In genomic region chr1:58818991-58819390, GRCh38 we compare ENCODE assay signal across 19 cellular contexts. TPM values are rescaled to one million over a fixed set of nuclear protein-coding genes. Genes with fewer than 3 reads are reported as not detected.
A peak's percentile ranks its signal among the peaks of the same experiment; 100 is the strongest.
DNase-seq lines count a peak whose midpoint lies in the region; ATAC-seq, FAIRE-seq and TF ChIP-seq lines count a peak whose summit lies in the region.
"Had no signal": no experiment of that assay in that cellular context is flagged by ENCODE, and none has a peak within 500 bp of the region (broad histone marks: within the 10 kb centered on the region; RNA-seq: fewer than 3 reads in every experiment).

No MANE protein-coding gene starts in this region.

- H3K36me3 ChIP-seq in HEK293 (ENCODE audit: control insufficient read depth in 2 of 2, insufficient read depth in 1 of 2, low read length in 2 of 2) (no peaks in the 10 kb centered on the region), astrocyte (ENCODE audit: insufficient read depth, low read length) (no peaks in the 10 kb centered on the region), mesenchymal stem cell (ENCODE audit: control insufficient read depth in 1 of 2, insufficient read depth in 2 of 2, low read depth in 1 of 2, low read length in 2 of 2) (no peaks in the 10 kb centered on the region)
- H3K36me3 ChIP-seq: SJCRH30 had no signal

- TF ChIP-seq CTCF in HEK293 (tag by site-specific recombination; IDR thresholded peaks at IDR 0.05) (no peak), astrocyte (IDR thresholded peaks at IDR 0.05; ENCODE audit: insufficient read depth, low read depth, low read length) (no peak), nephron progenitor cell (IDR thresholded peaks at IDR 0.05) (no peak)

- no peak overlapping the region for H3K27ac Mint-ChIP-seq in astrocyte (ENCODE audit: unreplicated experiment)
- H3K27ac Mint-ChIP-seq in nephron progenitor cell = no peak overlapping the region
- H3K27ac Mint-ChIP-seq: B cell had no signal

- no peaks in the 10 kb centered on the region for H3K27me3 ChIP-seq in astrocyte (ENCODE audit: insufficient read depth, low read length)
- no peaks in the 10 kb centered on the region for H3K27me3 ChIP-seq in mesenchymal stem cell (ENCODE audit: control insufficient read depth in 1 of 2, insufficient read depth in 1 of 2, low read length in 2 of 2)
- H3K27me3 ChIP-seq: SJCRH30 had no signal

- no peaks in the 10 kb centered on the region for H3K9me3 ChIP-seq in HEK293 (ENCODE audit: control insufficient read depth, insufficient read depth, low read depth, low read length)
- no peaks in the 10 kb centered on the region for H3K9me3 ChIP-seq in astrocyte (ENCODE audit: insufficient read depth, low read depth, low read length)
- H3K9me3 ChIP-seq in mesenchymal stem cell (ENCODE audit: control insufficient read depth, low read length) = no peaks in the 10 kb centered on the region
- H3K9me3 ChIP-seq: SJCRH30 had no signal

- H2BK120ac ChIP-seq in mesenchymal stem cell (ENCODE audit: low read depth, low read length) = no peak overlapping the region

- DNase-seq in NCI-H69 (lab: John Stamatoyannopoulos, UW) = peak; percentile 63
- DNase-seq in astrocyte (ENCODE audit: low read depth) = no peak
- no peak for DNase-seq in mesenchymal stem cell
- DNase-seq in nephron progenitor cell = no peak
- no peak for DNase-seq in left ventricle myocardium superior
- no peak for DNase-seq in NCI-H510A (lab: John Stamatoyannopoulos, UW)
- DNase-seq: NCI-H1105, NCI-H1694, NCI-H2081, NCI-H748 treated with DMSO at 0.1 percent for 48 hours, SJCRH30 had no signal

- H3K23ac ChIP-seq in mesenchymal stem cell (ENCODE audit: low read length in 2 of 2) = no peak overlapping the region

- intact Hi-C loops in left ventricle myocardium superior (cut with micrococcal nuclease) = loop anchor here (10.0 kb wide), 1 partner anchor 66 kb away; no protein-coding TSS in a partner anchor

- H3K14ac ChIP-seq in mesenchymal stem cell (ENCODE audit: low read length in 2 of 2) = no peak overlapping the region

- no peaks in the 10 kb centered on the region for H3K9me3 Mint-ChIP-seq in astrocyte (ENCODE audit: unreplicated experiment)
- peaks cover 1% of the 10 kb centered on the region for H3K9me3 Mint-ChIP-seq in nephron progenitor cell
- H3K9me3 Mint-ChIP-seq: CD14-positive monocyte had no signal

- peaks cover 2% of the 10 kb centered on the region for H3K79me1 ChIP-seq in mesenchymal stem cell (replicated peaks; ENCODE audit: low read length, poor library complexity, severe bottlenecking)

- H3K4me1 ChIP-seq in HEK293 (ENCODE audit: control insufficient read depth, insufficient read depth, low read length) (peaks cover 7% of the 10 kb centered on the region), astrocyte (ENCODE audit: insufficient read depth, low read length) (peaks cover 67% of the 10 kb centered on the region), mesenchymal stem cell (ENCODE audit: control insufficient read depth, insufficient read depth, low read depth, low read length) (peaks cover 16% of the 10 kb centered on the region)

- no peak overlapping the region for H4K91ac ChIP-seq in mesenchymal stem cell (ENCODE audit: low read length)

- H2AFZ ChIP-seq in astrocyte (ENCODE audit: low read depth, low read length) (no peak overlapping the region), mesenchymal stem cell (ENCODE audit: low read depth, low read length) (no peak overlapping the region)

- H3K4me3 Mint-ChIP-seq in astrocyte (ENCODE audit: unreplicated experiment) (no peak overlapping the region), nephron progenitor cell (no peak overlapping the region)
- H3K4me3 Mint-ChIP-seq: B cell had no signal

- H3K4me1 Mint-ChIP-seq in astrocyte (ENCODE audit: low read depth, unreplicated experiment) (peaks cover 39% of the 10 kb centered on the region), nephron progenitor cell (peaks cover 26% of the 10 kb centered on the region)

- H3K27ac ChIP-seq in HEK293 (ENCODE audit: extremely low read depth, low read depth, low read length) (no peak overlapping the region), astrocyte (ENCODE audit: low read depth, low read length) (peak overlapping the region; percentile 47), mesenchymal stem cell (ENCODE audit: low read length, poor library complexity, severe bottlenecking) (peak overlapping the region; percentile 51)

- no peaks in the 10 kb centered on the region for H3K79me2 ChIP-seq in astrocyte (ENCODE audit: insufficient read depth, low read length)

- H3K4me3 ChIP-seq in HEK293 (ENCODE audit: low read depth, low read length) = no peak overlapping the region
- H3K4me3 ChIP-seq in astrocyte (ENCODE audit: insufficient read depth, low read depth, low read length) = no peak overlapping the region
- no peak overlapping the region for H3K4me3 ChIP-seq in mesenchymal stem cell (ENCODE audit: insufficient read depth in 1 of 2, low read depth in 1 of 2, low read length in 2 of 2)
- H3K4me3 ChIP-seq: SJCRH30 had no signal

- H2BK5ac ChIP-seq in mesenchymal stem cell (ENCODE audit: low read depth, low read length, poor library complexity, severe bottlenecking) = no peak overlapping the region

- H3K4ac ChIP-seq in mesenchymal stem cell (ENCODE audit: low read depth in 1 of 2, low read length in 2 of 2) = no peak overlapping the region

- H3K36me3 Mint-ChIP-seq in astrocyte (ENCODE audit: low read depth, unreplicated experiment) (no peaks in the 10 kb centered on the region), nephron progenitor cell (ENCODE audit: low read depth) (no peaks in the 10 kb centered on the region)
- H3K36me3 Mint-ChIP-seq: CD14-positive monocyte had no signal

- no peak overlapping the region for H3K9ac ChIP-seq in astrocyte (ENCODE audit: low read length)
- peak overlapping the region; percentile 20 for H3K9ac ChIP-seq in mesenchymal stem cell (ENCODE audit: low read length)

- no peak overlapping the region for H3K18ac ChIP-seq in mesenchymal stem cell (ENCODE audit: low read depth in 1 of 2, low read length in 2 of 2)

- no peak overlapping the region for H2BK12ac ChIP-seq in mesenchymal stem cell (ENCODE audit: low read length in 2 of 2)

- WGBS in mesenchymal stem cell = no CpG with 5 or more reads among the region's 2 CpGs

- no peak overlapping the region for H3K4me2 ChIP-seq in astrocyte (ENCODE audit: low read length)
- no peak overlapping the region for H3K4me2 ChIP-seq in mesenchymal stem cell (ENCODE audit: low read length, poor library complexity, severe bottlenecking)

- H2AK5ac ChIP-seq in mesenchymal stem cell (ENCODE audit: low read length, severe bottlenecking) = no peak overlapping the region

- H4K8ac ChIP-seq in mesenchymal stem cell (ENCODE audit: low read length) = no peak overlapping the region

- no peak for ATAC-seq in left ventricle myocardium superior
- ATAC-seq in HG02885 (IDR thresholded peaks at IDR 0.05; ENCODE audit: poor library complexity, unreplicated experiment) = no peak

- no peak for FAIRE-seq in astrocyte (lab: Jason Lieb, UNC)
- FAIRE-seq: A204.1, G401.6, GM12892, GM18507 had no signal

- no peaks in the 10 kb centered on the region for H4K20me1 ChIP-seq in astrocyte (ENCODE audit: insufficient read depth, low read length)

- H3K27me3 Mint-ChIP-seq in astrocyte (ENCODE audit: low read depth, unreplicated experiment) = no peaks in the 10 kb centered on the region
- peaks cover 13% of the 10 kb centered on the region for H3K27me3 Mint-ChIP-seq in nephron progenitor cell (ENCODE audit: low read depth, poor library complexity)
- H3K27me3 Mint-ChIP-seq: B cell had no signal

- POLR2A ChIA-PET in HEK293 (lab: Yijun Ruan, JAX) = interaction anchor here (1.5 kb wide), 1 partner anchor 35 kb away, joined by 6 read pairs; the partner anchor contains the start of gene JUN

- CTCF ChIA-PET in HEK293 (lab: Yijun Ruan, JAX) = interaction anchor here (0.6 kb wide), 1 partner anchor 259 kb away, joined by 3 read pairs; no protein-coding TSS in a partner anchor

- no peak overlapping the region for H2BK15ac ChIP-seq in mesenchymal stem cell (ENCODE audit: low read depth, poor library complexity, severe bottlenecking)

TF ChIP-seq in HEK293, 187 proteins besides CTCF, POLR2A, EP300 and RAD21:
- TF ChIP-seq ZNF548 (tag by site-specific recombination; IDR thresholded peaks at IDR 0.05) (no peak), ZNF664 (tag by site-specific recombination; IDR thresholded peaks at IDR 0.05) (peak; percentile 69), HOXD13 (CRISPR knock-in tag; IDR thresholded peaks at IDR 0.05; ENCODE audit: borderline replicate concordance) (0 out of 2 replicates have a peak, but pooled peaks have one; percentile 22)
TF ChIP-seq in HEK293: peak in this region for 2.

RNA-seq across cellular contexts. Expression of gene JUN, which starts 35.1 kb away (rescaled TPM):
- total RNA-seq in astrocyte (100 and 101 TPM in 2 replicates), left ventricle myocardium superior (54.6 TPM)
- 118 TPM for polyA plus RNA-seq in mesenchymal stem cell (2013, experiment 1 of 2)
- polyA plus RNA-seq in mesenchymal stem cell (2013, experiment 2 of 2) = 114 TPM
